Comparison of ENCODE assay signal across 24 cellular contexts in genomic region chrX:155871934-155872333, GRCh38.
"Had no signal": no experiment of that assay in that cellular context is flagged by ENCODE, and none has a peak within 500 bp of the region (broad histone marks: within the 10 kb centered on the region; RNA-seq: fewer than 3 reads in every experiment).

No MANE protein-coding gene starts in this region.

- DNase-seq: activated B cell treated with CpG ODN at 0.5 μM for 24 hours; activated CD4-positive, alpha-beta T cell treated with anti-CD3 and anti-CD28 coated beads for 36 hours; activated CD4-positive, alpha-beta T cell treated with anti-CD3 and anti-CD28 coated beads, Interleukin-2, amount 50 U/mL, for 4 hours; activated CD8-positive, alpha-beta memory T cell treated with anti-CD3 and anti-CD28 coated beads, Interleukin-2, amount 50 U/mL, for 48 hours; activated naive CD4-positive, alpha-beta T cell treated with Interleukin-2 at 50 U/mL for 16 hours; activated naive CD8-positive, alpha-beta T cell treated with anti-CD3 and anti-CD28 coated beads for 36 hours; activated T-cell treated with anti-CD3 and anti-CD28 coated beads, Interleukin-2, amount 50 U/mL, for 48 hours; central memory CD4-positive, alpha-beta T cell; effector memory CD4-positive, alpha-beta T cell; foreskin keratinocyte; lower lobe of right lung; mesendoderm; mucosa of descending colon; nephron progenitor cell; right lobe of liver; stimulated activated CD4-positive, alpha-beta T cell treated with anti-CD3 and anti-CD28 coated beads, Interleukin-2, amount 100 ng/mL, for 24 hours; stomach had no signal

- H3K4me3 Mint-ChIP-seq: activated B cell treated with CpG ODN at 0.5 μM for 24 hours; activated CD4-positive, alpha-beta T cell treated with anti-CD3 and anti-CD28 coated beads for 36 hours; activated naive CD8-positive, alpha-beta T cell treated with anti-CD3 and anti-CD28 coated beads for 36 hours; nephron progenitor cell; stimulated activated memory B cell treated with anti-CD40 and anti-IgM and Interleukin-4, amounts not matched to agents 10 μg/mL and 1 μg/mL and 100 μg/mL, for 72 hours had no signal

- H3K4me3 ChIP-seq: lower lobe of right lung, mucosa of descending colon, right lobe of liver, skin epidermis, stomach, suprapubic skin, tibial nerve had no signal

- H3K36me3 Mint-ChIP-seq: activated naive CD8-positive, alpha-beta T cell treated with anti-CD3 and anti-CD28 coated beads for 36 hours; stimulated activated memory B cell treated with anti-CD40 and anti-IgM and Interleukin-4, amounts not matched to agents 10 μg/mL and 1 μg/mL and 100 μg/mL, for 72 hours had no signal

- H3K27ac Mint-ChIP-seq: activated B cell treated with CpG ODN at 0.5 μM for 24 hours; activated CD4-positive, alpha-beta T cell treated with anti-CD3 and anti-CD28 coated beads for 36 hours; activated naive CD8-positive, alpha-beta T cell treated with anti-CD3 and anti-CD28 coated beads for 36 hours; nephron progenitor cell; stimulated activated memory B cell treated with anti-CD40 and anti-IgM and Interleukin-4, amounts not matched to agents 10 μg/mL and 1 μg/mL and 100 μg/mL, for 72 hours had no signal

- H3K27me3 Mint-ChIP-seq: stimulated activated memory B cell treated with anti-CD40 and anti-IgM and Interleukin-4, amounts not matched to agents 10 μg/mL and 1 μg/mL and 100 μg/mL, for 72 hours had no signal

- H3K9me3 ChIP-seq: suprapubic skin, tibial nerve had no signal

- H3K4me1 ChIP-seq: foreskin keratinocyte, lower lobe of right lung, parathyroid adenoma, right lobe of liver, stomach, suprapubic skin, tibial nerve had no signal

- ATAC-seq: activated CD4-positive, alpha-beta T cell treated with anti-CD3 and anti-CD28 coated beads for 36 hours; foreskin keratinocyte; left lobe of liver; lower lobe of right lung; mucosa of descending colon; right lobe of liver; stimulated activated memory B cell treated with anti-CD40 and anti-IgM and Interleukin-4, amounts not matched to agents 10 μg/mL and 1 μg/mL and 100 μg/mL, for 72 hours had no signal

- H3K4me1 Mint-ChIP-seq: nephron progenitor cell had no signal

- H3K36me3 ChIP-seq: lower lobe of right lung, right lobe of liver, stomach, suprapubic skin, tibial nerve had no signal

- FAIRE-seq: colon had no signal

- H3K27ac ChIP-seq: foreskin keratinocyte, lower lobe of right lung, parathyroid adenoma, right lobe of liver, skin epidermis, stomach, suprapubic skin, tibial nerve had no signal
